Comparison of ENCODE assay signal across 22 cellular contexts in the genomic region with DNA sequence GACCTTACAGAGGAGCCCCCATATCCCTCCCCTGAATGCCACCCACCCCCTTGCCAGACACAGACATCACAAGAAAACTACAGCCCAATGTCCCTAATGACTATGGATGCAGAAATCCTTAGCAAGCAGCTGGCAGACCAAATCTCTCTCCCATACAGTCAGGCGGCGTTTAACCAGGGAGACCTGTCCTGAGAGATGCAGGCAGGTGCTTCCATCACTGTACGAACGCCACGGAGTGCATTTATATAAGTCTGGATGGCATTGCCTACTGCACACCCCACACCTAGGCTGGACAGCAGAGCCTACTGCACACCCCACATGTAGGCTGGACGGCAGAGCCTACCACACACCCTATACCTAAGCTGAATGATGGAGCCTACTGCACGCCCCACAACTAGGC. TPM values are rescaled to one million over a fixed set of nuclear protein-coding genes. Genes with fewer than 3 reads are reported as not detected.
A peak's percentile ranks its signal among the peaks of the same experiment; 100 is the strongest.
DNase-seq lines count a peak whose midpoint lies in the region; TF ChIP-seq lines count a peak whose summit lies in the region.
"Had no signal": no experiment of that assay in that cellular context is flagged by ENCODE, and none has a peak within 500 bp of the region (broad histone marks: within the 10 kb centered on the region; RNA-seq: fewer than 3 reads in every experiment).

No MANE protein-coding gene starts in this region.

- no peak overlapping the region for H3K27ac ChIP-seq in BLaER1
- H3K27ac ChIP-seq: C4-2B had no signal

- no peak overlapping the region for H3K4me3 ChIP-seq in BLaER1
- H3K4me3 ChIP-seq: GM23338 had no signal

- H3K9me3 Mint-ChIP-seq in glutamatergic neuron (ENCODE audit: unreplicated experiment) (peaks cover 28% of the 10 kb centered on the region), neural crest cell (peaks cover 2% of the 10 kb centered on the region)
- H3K9me3 Mint-ChIP-seq: GM23338 had no signal

- H3K4me1 ChIP-seq in BLaER1: peaks cover 16% of the 10 kb centered on the region

- H3K27me3 Mint-ChIP-seq in glutamatergic neuron (ENCODE audit: unreplicated experiment): peaks cover 13% of the 10 kb centered on the region
- H3K27me3 Mint-ChIP-seq in neural crest cell (ENCODE audit: low read depth): no peaks in the 10 kb centered on the region
- H3K27me3 Mint-ChIP-seq: CD8-positive, alpha-beta memory T cell had no signal

- in situ Hi-C loops in G401 (cut with HindIII; ENCODE audit: low sequenced_read_pairs): no loop called here

- H4K20me1 ChIP-seq in BLaER1: no peaks in the 10 kb centered on the region

- H3K4me3 Mint-ChIP-seq in glutamatergic neuron (ENCODE audit: unreplicated experiment) (no peak overlapping the region), neural crest cell (no peak overlapping the region)
- H3K4me3 Mint-ChIP-seq: CD8-positive, alpha-beta memory T cell; GM23338 had no signal

- peak overlapping the region; percentile 52 for H3K27ac Mint-ChIP-seq in glutamatergic neuron (ENCODE audit: unreplicated experiment)
- peak overlapping the region; percentile 6 for H3K27ac Mint-ChIP-seq in neural crest cell (ENCODE audit: unreplicated experiment)
- H3K27ac Mint-ChIP-seq: CD8-positive, alpha-beta memory T cell; GM23338 had no signal

- peaks cover 12% of the 10 kb centered on the region for H3K36me3 Mint-ChIP-seq in glutamatergic neuron (ENCODE audit: unreplicated experiment)
- H3K36me3 Mint-ChIP-seq in neural crest cell (ENCODE audit: low read depth): peaks cover 9% of the 10 kb centered on the region

- no peak overlapping the region for H3K4me2 ChIP-seq in BLaER1
- H3K4me2 ChIP-seq: GM23338 had no signal

- peaks cover 91% of the 10 kb centered on the region for H3K36me3 ChIP-seq in BLaER1

- DNase-seq in activated CD8-positive, alpha-beta memory T cell treated with anti-CD3 and anti-CD28 coated beads, Interleukin-2, amount 50 U/mL, for 4 hours: peak; percentile 7
- no peak for DNase-seq in activated CD8-positive, alpha-beta memory T cell treated with anti-CD3 and anti-CD28 coated beads for 24 hours
- DNase-seq in glutamatergic neuron (no peak), neural crest cell (ENCODE audit: low read depth, low spot score) (no peak), NCI-H69 (lab: John Stamatoyannopoulos, UW) (no peak), middle frontal gyrus (ENCODE audit: extremely low spot score, low spot score) (no peak), G401 (ENCODE audit: low spot score) (no peak)
- DNase-seq: 8988T; Calu3; CD8-positive, alpha-beta memory T cell; DMS153; HCEC 1CT; KG1; MV-4-11; NCI-H1105 treated with DMSO at 0.1 percent for 48 hours; NCI-H2029 treated with DMSO at 0.1 percent for 48 hours; NCI-H345; NCI-H524; NCI-H82 had no signal

- H3K9me3 ChIP-seq in BLaER1: peaks cover 27% of the 10 kb centered on the region

- TF ChIP-seq CTCF in glutamatergic neuron (IDR thresholded peaks at IDR 0.05; ENCODE audit: partially characterized antibody, unreplicated experiment) (no peak), neural crest cell (conservative IDR thresholded peaks at IDR 0.05) (no peak)

- H3K27me3 ChIP-seq in BLaER1: no peaks in the 10 kb centered on the region

- H3K9ac ChIP-seq in BLaER1: 0 out of 2 replicates have a peak overlapping the region, but pooled peaks have one; percentile 29

- H3K4me1 Mint-ChIP-seq in glutamatergic neuron (ENCODE audit: low read depth, unreplicated experiment): peaks cover 4% of the 10 kb centered on the region
- H3K4me1 Mint-ChIP-seq in neural crest cell: no peaks in the 10 kb centered on the region
- H3K4me1 Mint-ChIP-seq: CD8-positive, alpha-beta memory T cell; GM23338 had no signal

RNA-seq across cellular contexts. Expression of a gene that starts 34.4 kb away (rescaled TPM):
- 2.0 TPM for total RNA-seq in glutamatergic neuron (ENCODE audit: unreplicated experiment)
- total RNA-seq in neural crest cell: 4.5 and 4.6 TPM in 2 replicates
- 13.2 and 17.3 TPM in 2 replicates for total RNA-seq in G401 (2014; rRNA removed; shearing (Covaris generic))
- total RNA-seq: Calu3 had no signal
